ENCODE assay signal across 25 cellular contexts in the genomic region with DNA sequence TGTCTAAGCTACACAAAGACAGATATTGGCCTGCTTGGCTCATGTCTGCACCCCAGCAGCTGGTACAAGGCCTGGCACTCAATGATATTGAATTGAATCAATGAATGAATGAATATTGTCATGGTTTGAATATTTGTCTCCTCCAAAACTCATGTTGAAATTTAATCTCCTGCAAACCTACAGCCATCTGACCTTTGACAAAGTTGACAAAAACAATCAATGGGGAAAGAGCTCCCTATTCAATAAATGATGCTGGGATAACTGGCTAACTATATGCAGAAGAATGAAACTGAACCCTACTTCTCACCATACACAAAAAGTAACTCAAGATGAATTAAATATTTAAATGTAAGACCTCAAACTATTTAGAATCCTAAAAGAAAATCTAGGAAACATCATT.
"Had no signal": no experiment of that assay in that cellular context is flagged by ENCODE, and none has a peak within 500 bp of the region (broad histone marks: within the 10 kb centered on the region; RNA-seq: fewer than 3 reads in every experiment).

No MANE protein-coding gene starts in this region.

- H3K4me3 Mint-ChIP-seq: activated naive CD8-positive, alpha-beta T cell treated with anti-CD3 and anti-CD28 coated beads, Interleukin-2, amount 50 U/mL, for 24 hours; activated T-cell treated with anti-CD3 and anti-CD28 coated beads, Interleukin-2, amount 50 U/mL, for 4 hours; T-helper 17 cell; WTC11 had no signal

- H3K27ac Mint-ChIP-seq: activated naive CD4-positive, alpha-beta T cell treated with anti-CD3 and anti-CD28 coated beads, Interleukin-2, amount 50 U/mL, for 72 hours; activated naive CD8-positive, alpha-beta T cell treated with anti-CD3 and anti-CD28 coated beads, Interleukin-2, amount 50 U/mL, for 24 hours; T-helper 17 cell; WTC11 had no signal

- H3K9me3 Mint-ChIP-seq: activated naive CD4-positive, alpha-beta T cell treated with anti-CD3 and anti-CD28 coated beads, Interleukin-2, amount 50 U/mL, for 72 hours; activated naive CD8-positive, alpha-beta T cell treated with anti-CD3 and anti-CD28 coated beads, Interleukin-2, amount 50 U/mL, for 24 hours; activated T-cell treated with anti-CD3 and anti-CD28 coated beads, Interleukin-2, amount 50 U/mL, for 4 hours had no signal

- H3K4me1 Mint-ChIP-seq: activated naive CD8-positive, alpha-beta T cell treated with anti-CD3 and anti-CD28 coated beads, Interleukin-2, amount 50 U/mL, for 24 hours; T-helper 17 cell had no signal

- H3K36me3 Mint-ChIP-seq: activated naive CD4-positive, alpha-beta T cell treated with anti-CD3 and anti-CD28 coated beads, Interleukin-2, amount 50 U/mL, for 72 hours had no signal

- DNase-seq: activated CD4-positive, alpha-beta T cell treated with anti-CD3 and anti-CD28 coated beads for 48 hours; activated CD4-positive, alpha-beta T cell treated with anti-CD3 and anti-CD28 coated beads, Interleukin-2, amount 50 U/mL, for 48 hours; activated CD4-positive, CD25-positive, alpha-beta regulatory T cell treated with anti-CD3 and anti-CD28 coated beads, Interleukin-2, amount 50 U/mL, for 72 hours; activated CD8-positive, alpha-beta memory T cell treated with anti-CD3 and anti-CD28 coated beads for 24 hours; activated effector memory CD4-positive, alpha-beta T cell treated with anti-CD3 and anti-CD28 coated beads, Interleukin-2, amount 50 U/mL, for 16 hours; activated naive CD4-positive, alpha-beta T cell treated with Interleukin-2 at 50 U/mL for 16 hours; activated naive CD8-positive, alpha-beta T cell treated with anti-CD3 and anti-CD28 coated beads, Interleukin-2, amount 50 U/mL, for 24 hours; activated T-cell treated with anti-CD3 and anti-CD28 coated beads, Interleukin-2, amount 50 U/mL, for 4 hours; amniotic stem cell; body of pancreas; MV-4-11; NCI-H1105 treated with DMSO at 0.1 percent for 48 hours; NCI-H1436 treated with DMSO at 0.1 percent for 48 hours; NCI-H2029; NCI-H2107; NCI-H2171 treated with DMSO at 0.1 percent for 48 hours; NCI-H226; NCI-H510A treated with DMSO at 0.1 percent for 48 hours; NCI-H774; PC-3; SIG-M5; T-helper 17 cell; T-helper 9 cell had no signal

- ATAC-seq: activated naive CD4-positive, alpha-beta T cell treated with anti-CD3 and anti-CD28 coated beads, Interleukin-2, amount 50 U/mL, for 72 hours; activated naive CD8-positive, alpha-beta T cell treated with anti-CD3 and anti-CD28 coated beads, Interleukin-2, amount 50 U/mL, for 24 hours; activated T-cell treated with anti-CD3 and anti-CD28 coated beads, Interleukin-2, amount 50 U/mL, for 4 hours; body of pancreas; PC-3; T-helper 17 cell; WTC11 had no signal
